Comparison of ENCODE assay signal across 32 cellular contexts in the genomic region with DNA sequence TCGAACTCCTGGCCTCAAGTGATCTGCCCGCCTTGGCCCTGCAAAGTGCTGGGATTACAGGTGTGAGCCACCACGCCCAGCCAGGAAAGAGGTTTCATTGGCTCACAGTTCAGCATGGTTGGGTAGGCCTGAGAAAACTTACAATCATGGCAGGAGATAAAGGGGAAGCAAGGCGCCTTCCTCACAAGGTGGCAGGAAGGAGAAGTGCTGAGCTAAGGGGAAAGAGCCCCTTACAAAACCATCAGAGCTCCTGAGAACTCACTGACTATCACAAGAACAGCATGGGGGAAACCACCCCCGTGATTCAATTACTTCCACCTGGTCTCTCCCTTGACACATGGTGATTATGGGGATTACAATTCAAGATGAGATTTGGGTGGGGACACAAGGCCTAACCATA.
"Had no signal": no experiment of that assay in that cellular context is flagged by ENCODE, and none has a peak within 500 bp of the region (broad histone marks: within the 10 kb centered on the region; RNA-seq: fewer than 3 reads in every experiment).

No MANE protein-coding gene starts in this region.

- H3K4me3 Mint-ChIP-seq: activated B cell treated with CpG ODN at 0.5 μM for 24 hours; activated CD8-positive, alpha-beta T cell treated with anti-CD3 and anti-CD28 coated beads for 36 hours; activated naive CD4-positive, alpha-beta T cell treated with anti-CD3 and anti-CD28 coated beads for 36 hours; activated naive CD4-positive, alpha-beta T cell treated with anti-CD3 and anti-CD28 coated beads, Interleukin-2, amount 50 U/mL, for 24 hours; activated naive CD8-positive, alpha-beta T cell treated with anti-CD3 and anti-CD28 coated beads for 36 hours; activated naive CD8-positive, alpha-beta T cell treated with anti-CD3 and anti-CD28 coated beads, Interleukin-2, amount 50 U/mL, for 24 hours; activated T-cell treated with anti-CD3 and anti-CD28 coated beads, Interleukin-2, amount 50 U/mL, for 4 hours; activated T-helper 17 cell treated with anti-CD3 and anti-CD28 coated beads, Interleukin-2, amount 50 U/mL, for 72 hours; T-helper 17 cell; T-helper 2 cell treated with Interferon-gamma antibody and Interleukin-4, amounts not matched to agents 5 μg/mL and 100 μg/mL, for 36 hours had no signal

- H3K27ac Mint-ChIP-seq: activated B cell treated with CpG ODN at 0.5 μM for 24 hours; activated CD8-positive, alpha-beta T cell treated with anti-CD3 and anti-CD28 coated beads for 36 hours; activated naive CD4-positive, alpha-beta T cell treated with anti-CD3 and anti-CD28 coated beads for 36 hours; activated naive CD4-positive, alpha-beta T cell treated with anti-CD3 and anti-CD28 coated beads, Interleukin-2, amount 50 U/mL, for 24 hours; activated naive CD8-positive, alpha-beta T cell treated with anti-CD3 and anti-CD28 coated beads for 36 hours; activated naive CD8-positive, alpha-beta T cell treated with anti-CD3 and anti-CD28 coated beads, Interleukin-2, amount 50 U/mL, for 24 hours; activated T-helper 17 cell treated with anti-CD3 and anti-CD28 coated beads, Interleukin-2, amount 50 U/mL, for 72 hours; T-helper 17 cell; T-helper 2 cell treated with Interferon-gamma antibody and Interleukin-4, amounts not matched to agents 5 μg/mL and 100 μg/mL, for 36 hours had no signal

- H3K36me3 Mint-ChIP-seq: activated naive CD4-positive, alpha-beta T cell treated with anti-CD3 and anti-CD28 coated beads, Interleukin-2, amount 50 U/mL, for 24 hours; activated naive CD8-positive, alpha-beta T cell treated with anti-CD3 and anti-CD28 coated beads for 36 hours had no signal

- DNase-seq: activated B cell treated with CpG ODN at 0.5 μM for 24 hours; activated CD4-positive, alpha-beta T cell treated with anti-CD3 and anti-CD28 coated beads for 48 hours; activated CD4-positive, alpha-beta T cell treated with anti-CD3 and anti-CD28 coated beads, Interleukin-2, amount 50 U/mL, for 1 hour; activated CD4-positive, alpha-beta T cell treated with anti-CD3 and anti-CD28 coated beads, Interleukin-2, amount 50 U/mL, for 48 hours; activated CD8-positive, alpha-beta memory T cell treated with anti-CD3 and anti-CD28 coated beads for 24 hours; activated CD8-positive, alpha-beta T cell treated with anti-CD3 and anti-CD28 coated beads for 36 hours; activated effector memory CD4-positive, alpha-beta T cell treated with Interleukin-2 at 50 U/mL for 16 hours; activated gamma-delta T cell treated with Interleukin-2 at 50 U/mL for 16 hours; activated naive CD4-positive, alpha-beta T cell treated with anti-CD3 and anti-CD28 coated beads for 36 hours; activated naive CD8-positive, alpha-beta T cell treated with anti-CD3 and anti-CD28 coated beads for 36 hours; activated naive CD8-positive, alpha-beta T cell treated with anti-CD3 and anti-CD28 coated beads, Interleukin-2, amount 50 U/mL, for 24 hours; activated T-cell treated with anti-CD3 and anti-CD28 coated beads, Interleukin-2, amount 50 U/mL, for 4 hours; adrenal gland; amygdala; aorta; body of pancreas; caudate nucleus; effector CD8-positive, alpha-beta T cell; foreskin fibroblast; head of caudate nucleus; T-helper 17 cell; T1000; WERI-Rb-1 had no signal

- H3K4me1 Mint-ChIP-seq: activated B cell treated with CpG ODN at 0.5 μM for 24 hours; activated naive CD4-positive, alpha-beta T cell treated with anti-CD3 and anti-CD28 coated beads, Interleukin-2, amount 50 U/mL, for 24 hours; activated naive CD8-positive, alpha-beta T cell treated with anti-CD3 and anti-CD28 coated beads for 36 hours; activated naive CD8-positive, alpha-beta T cell treated with anti-CD3 and anti-CD28 coated beads, Interleukin-2, amount 50 U/mL, for 24 hours; activated T-helper 17 cell treated with anti-CD3 and anti-CD28 coated beads, Interleukin-2, amount 50 U/mL, for 72 hours; T-helper 17 cell had no signal

- H3K27me3 Mint-ChIP-seq: T-helper 17 cell had no signal

- ATAC-seq: activated CD4-positive, CD25-positive, alpha-beta regulatory T cell treated with anti-CD3 and anti-CD28 coated beads, Interleukin-2, amount 50 U/mL, for 24 hours; activated CD8-positive, alpha-beta T cell treated with anti-CD3 and anti-CD28 coated beads for 36 hours; activated naive CD8-positive, alpha-beta T cell treated with anti-CD3 and anti-CD28 coated beads, Interleukin-2, amount 50 U/mL, for 24 hours; activated T-cell treated with anti-CD3 and anti-CD28 coated beads, Interleukin-2, amount 50 U/mL, for 4 hours; activated T-helper 17 cell treated with anti-CD3 and anti-CD28 coated beads, Interleukin-2, amount 50 U/mL, for 72 hours; body of pancreas; T-helper 17 cell had no signal

- H3K27me3 ChIP-seq: adrenal gland, body of pancreas had no signal

- H3K4me1 ChIP-seq: adrenal gland, body of pancreas had no signal

- H3K9me3 ChIP-seq: adrenal gland, body of pancreas had no signal

- H3K36me3 ChIP-seq: adrenal gland, WERI-Rb-1 had no signal

- H3K4me3 ChIP-seq: adrenal gland, body of pancreas had no signal

- H3K27ac ChIP-seq: adrenal gland, body of pancreas, epithelial cell of prostate, WERI-Rb-1 had no signal

- FAIRE-seq: colon, endometrium, endothelial cell of umbilical vein, frontal cortex had no signal
